ENCODE assay signal across 1 cellular context in genomic region chr4:182062458-182062857, GRCh38.
TF ChIP-seq lines count a peak whose summit lies in the region.

No MANE protein-coding gene starts in this region.

TF ChIP-seq in IMR-90, 13 proteins besides CTCF, POLR2A, EP300 and RAD21:
- TF ChIP-seq FOS (IDR thresholded peaks at IDR 0.05; ENCODE audit: low read depth, low read length), result no peak
